ENCODE assay signal across 12 cellular contexts in the genomic region with DNA sequence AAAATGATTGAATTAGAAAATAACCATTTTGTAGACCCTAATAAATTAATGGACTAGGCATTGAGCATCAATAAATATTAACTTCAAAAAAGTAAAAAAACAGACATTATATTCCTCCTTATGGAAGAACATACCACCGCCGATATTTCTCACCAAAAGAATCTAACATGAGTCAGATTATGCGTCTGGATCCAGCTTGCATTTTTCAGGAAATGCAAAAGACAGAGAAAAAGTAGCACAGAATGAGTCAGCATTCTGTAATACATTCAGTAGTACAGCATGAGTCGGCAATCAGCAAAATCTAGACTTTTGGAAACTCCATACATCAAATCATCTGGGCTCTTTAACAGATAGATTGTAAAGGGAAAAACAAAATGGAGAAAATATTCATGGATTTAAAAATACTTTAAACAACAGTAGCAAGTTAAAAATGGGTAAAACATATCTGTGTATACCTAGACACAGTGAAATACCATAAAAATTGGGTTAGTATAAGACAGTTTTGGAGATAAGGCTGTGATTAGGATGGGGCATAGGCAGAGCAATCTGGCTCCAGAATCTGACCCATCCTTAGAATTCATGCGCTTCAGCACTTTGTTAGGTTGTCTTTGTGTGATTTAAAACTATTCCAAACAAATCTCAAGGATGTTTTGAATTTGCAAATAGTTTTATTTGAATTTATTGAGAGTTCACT.
DNase-seq lines count a peak whose midpoint lies in the region; ATAC-seq, FAIRE-seq and TF ChIP-seq lines count a peak whose summit lies in the region.
"Had no signal": no experiment of that assay in that cellular context is flagged by ENCODE, and none has a peak within 500 bp of the region (broad histone marks: within the 10 kb centered on the region; RNA-seq: fewer than 3 reads in every experiment).

No MANE protein-coding gene starts in this region.

- H3K4me3 ChIP-seq in AG04450 (ENCODE audit: low read depth, low read length) (no peak overlapping the region), pancreas (no peak overlapping the region)

- POLR2A ChIA-PET in AG04450 (lab: Yijun Ruan, JAX), result no interaction called here

- FAIRE-seq in pancreas (lab: Jason Lieb, UNC), result no peak

- CTCF ChIA-PET in AG04450 (lab: Charles Lee), result no interaction called here

- intact Hi-C loops in pancreas (cut with DNase I), result no loop called here

- 72 to 83% methylated on average over 5 of the region's 5 CpGs for WGBS in pancreas, 2 donors

- H3K4me1 ChIP-seq in pancreas, result no peaks in the 10 kb centered on the region

- H3K36me3 ChIP-seq in pancreas, result no peaks in the 10 kb centered on the region

- no peak for ATAC-seq in pancreas
- ATAC-seq in stimulated activated naive CD8-positive, alpha-beta T cell treated with anti-CD3 and anti-CD28 coated beads, Interleukin-15, Interleukin-2, amounts not matched to agents 100 U/mL and 50 U/mL, for 24 hours, result no peak
- ATAC-seq: activated CD8-positive, alpha-beta T cell treated with anti-CD3 and anti-CD28 coated beads, Interleukin-2, amount 10 ng/mL, durations not matched to agents 7 days and 5 days; left lobe of liver had no signal

- H3K27ac ChIP-seq in AG04450 (ENCODE audit: low read depth, low read length), result no peak overlapping the region
- no peak overlapping the region for H3K27ac ChIP-seq in pancreas

- no peaks in the 10 kb centered on the region for H3K9me3 ChIP-seq in AG04450 (ENCODE audit: control insufficient read depth, insufficient read depth, low read length)
- H3K9me3 ChIP-seq in pancreas, result no peaks in the 10 kb centered on the region

- H3K27me3 ChIP-seq in AG04450 (ENCODE audit: control insufficient read depth, insufficient read depth, low read length), result no peaks in the 10 kb centered on the region
- no peaks in the 10 kb centered on the region for H3K27me3 ChIP-seq in pancreas

- DNase-seq in AG04450 (ENCODE audit: low read depth, low spot score), result peak; percentile 61
- DNase-seq in HS-5 (ENCODE audit: low read depth), result peak; percentile 76
- peak; percentile 77 for DNase-seq in astrocyte of the hippocampus (ENCODE audit: low read depth, low spot score)
- DNase-seq in iris pigment epithelial cell (ENCODE audit: low read depth), result peak; percentile 95
- DNase-seq in activated gamma-delta T cell treated with Interleukin-2 at 50 U/mL for 16 hours, result no peak
- no peak for DNase-seq in pancreas
- no peak for DNase-seq in SK-N-DZ (ENCODE audit: low spot score)
- DNase-seq in stimulated activated naive CD8-positive, alpha-beta T cell treated with anti-CD3 and anti-CD28 coated beads, Interleukin-15, Interleukin-2, amounts not matched to agents 100 U/mL and 50 U/mL, for 24 hours, result no peak
- DNase-seq: activated CD8-positive, alpha-beta T cell treated with anti-CD3 and anti-CD28 coated beads, Interleukin-2, amount 10 ng/mL, durations not matched to agents 7 days and 5 days; CD4-positive, CD25-positive, alpha-beta regulatory T cell; posterior cingulate gyrus had no signal

- no peak for TF ChIP-seq CTCF in AG04450 (IDR thresholded peaks at IDR 0.05; ENCODE audit: low read depth, low read length)
- no peak for TF ChIP-seq CTCF in pancreas (IDR thresholded peaks at IDR 0.05)

Comparison
In these comparisons a context has a peak if more than half of its experiments do, and no peak if none do; other contexts are left out.
1. DNase-seq: peak in AG04450 (single experiment), HS-5 (single experiment), astrocyte of the hippocampus (single experiment) and iris pigment epithelial cell (single experiment); none in activated gamma-delta T cell treated with Interleukin-2 at 50 U/mL for 16 hours (single experiment), pancreas (0 of 6), SK-N-DZ (single experiment) and stimulated activated naive CD8-positive, alpha-beta T cell treated with anti-CD3 and anti-CD28 coated beads, Interleukin-15, Interleukin-2, amounts not matched to agents 100 U/mL and 50 U/mL, for 24 hours (single experiment).